ENCODE assay signal across 1 cellular context in the genomic region with DNA sequence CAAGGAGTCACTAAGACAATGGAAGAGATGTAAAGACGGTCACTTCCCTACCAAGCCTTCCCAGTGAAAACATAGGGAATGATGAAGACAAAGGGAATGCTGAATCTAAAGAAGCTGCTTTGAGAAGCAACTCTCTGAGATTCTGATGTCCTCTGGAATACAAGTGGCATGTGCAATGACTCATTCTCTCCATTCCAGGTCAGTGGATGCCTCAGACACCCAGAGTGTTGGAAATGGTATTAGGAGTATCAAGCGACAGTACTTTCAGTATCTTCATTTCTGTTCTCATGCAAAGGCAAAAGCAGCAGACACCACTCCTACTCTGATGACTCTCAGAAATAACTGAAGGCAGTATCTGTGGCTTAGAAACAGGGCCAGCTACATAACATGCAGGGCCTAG.
TF ChIP-seq lines count a peak whose summit lies in the region.

No MANE protein-coding gene starts in this region.

TF ChIP-seq in WTC11, 78 proteins besides CTCF, POLR2A, EP300 and RAD21 (continued from another document):
- TF ChIP-seq, protein P1, sequence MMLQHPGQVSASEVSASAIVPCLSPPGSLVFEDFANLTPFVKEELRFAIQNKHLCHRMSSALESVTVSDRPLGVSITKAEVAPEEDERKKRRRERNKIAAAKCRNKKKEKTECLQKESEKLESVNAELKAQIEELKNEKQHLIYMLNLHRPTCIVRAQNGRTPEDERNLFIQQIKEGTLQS (CRISPR knock-in tag; conservative IDR thresholded peaks at IDR 0.05): no peak
- TF ChIP-seq, protein P2, sequence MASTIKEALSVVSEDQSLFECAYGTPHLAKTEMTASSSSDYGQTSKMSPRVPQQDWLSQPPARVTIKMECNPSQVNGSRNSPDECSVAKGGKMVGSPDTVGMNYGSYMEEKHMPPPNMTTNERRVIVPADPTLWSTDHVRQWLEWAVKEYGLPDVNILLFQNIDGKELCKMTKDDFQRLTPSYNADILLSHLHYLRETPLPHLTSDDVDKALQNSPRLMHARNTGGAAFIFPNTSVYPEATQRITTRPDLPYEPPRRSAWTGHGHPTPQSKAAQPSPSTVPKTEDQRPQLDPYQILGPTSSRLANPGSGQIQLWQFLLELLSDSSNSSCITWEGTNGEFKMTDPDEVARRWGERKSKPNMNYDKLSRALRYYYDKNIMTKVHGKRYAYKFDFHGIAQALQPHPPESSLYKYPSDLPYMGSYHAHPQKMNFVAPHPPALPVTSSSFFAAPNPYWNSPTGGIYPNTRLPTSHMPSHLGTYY (CRISPR knock-in tag; IDR thresholded peaks at IDR 0.05): no peak
- no peak for TF ChIP-seq SMAD4 (CRISPR knock-in tag; IDR thresholded peaks at IDR 0.05)
